8 cellular contexts compared by ENCODE assay signal in the genomic region with DNA sequence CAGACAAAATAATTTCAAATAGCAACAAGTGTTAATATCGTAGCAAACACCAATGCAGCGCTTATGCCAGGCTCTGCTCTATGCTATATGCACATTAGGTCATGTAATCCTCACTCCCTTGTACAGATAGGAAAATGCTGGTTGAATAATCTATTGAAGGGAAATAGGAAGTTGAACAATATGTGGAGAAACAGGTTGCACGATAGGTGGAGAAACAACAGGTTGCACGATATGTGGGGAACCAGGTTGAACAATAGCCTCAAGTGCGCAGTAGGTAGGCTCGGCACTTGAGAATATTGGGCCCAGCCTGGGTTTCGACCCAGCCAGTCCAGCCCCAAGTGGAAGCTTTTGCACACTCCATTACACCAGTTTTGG.
DNase-seq lines count a peak whose midpoint lies in the region; ATAC-seq and TF ChIP-seq lines count a peak whose summit lies in the region.
"Had no signal": no experiment of that assay in that cellular context is flagged by ENCODE, and none has a peak within 500 bp of the region (broad histone marks: within the 10 kb centered on the region; RNA-seq: fewer than 3 reads in every experiment).

No MANE protein-coding gene starts in this region.

- TF ChIP-seq RAD21 in IMR-90 (IDR thresholded peaks at IDR 0.05; ENCODE audit: low read length), result no peak

- H4K91ac ChIP-seq in IMR-90 (ENCODE audit: insufficient read depth, low read depth, low read length), result peak overlapping the region; percentile 11; the same call in 1 of the 2 replicates

- no peak overlapping the region for H3K9ac ChIP-seq in IMR-90 (ENCODE audit: low read depth, low read length)

- no peak overlapping the region for H2BK20ac ChIP-seq in IMR-90 (ENCODE audit: low read depth, low read length)

- intact Hi-C loops in IMR-90 (cut with micrococcal nuclease), result no loop called here
- intact Hi-C loops in activated CD8-positive, alpha-beta T cell treated with anti-CD3 and anti-CD28 coated beads for 36 hours (cut with micrococcal nuclease), result loop anchor here (10.0 kb wide), 1 partner anchor 291 kb away; no protein-coding TSS in a partner anchor

- no peak for ATAC-seq in IMR-90 (ENCODE audit: low read depth)
- no peak for ATAC-seq in activated CD8-positive, alpha-beta T cell treated with anti-CD3 and anti-CD28 coated beads for 36 hours
- ATAC-seq in stimulated activated memory B cell treated with anti-CD40 and anti-IgM and Interleukin-4, amounts not matched to agents 10 μg/mL and 1 μg/mL and 100 μg/mL, for 72 hours, result no peak

- no peak overlapping the region for H3K18ac ChIP-seq in IMR-90 (ENCODE audit: low read depth, low read length)

- H3K56ac ChIP-seq in IMR-90 (ENCODE audit: extremely low read depth, insufficient read depth, low read length), result no peak overlapping the region

- no peak overlapping the region; the same call in 1 of the 2 replicates for H3K4ac ChIP-seq in IMR-90 (ENCODE audit: low read depth, low read length)

- POLR2A ChIA-PET in IMR-90 (lab: Charles Lee; ENCODE audit: unreplicated experiment), result interaction anchor here (0.5 kb wide), 1 partner anchor 66 kb away, joined by 3 read pairs; no protein-coding TSS in a partner anchor
- POLR2A ChIA-PET in activated CD8-positive, alpha-beta T cell treated with anti-CD3 and anti-CD28 coated beads for 36 hours (lab: Charles Lee), result no interaction called here

- no peak for TF ChIP-seq CTCF in IMR-90 (conservative IDR thresholded peaks at IDR 0.05; ENCODE audit: low read depth, low read length)
- no peak for TF ChIP-seq CTCF in activated CD8-positive, alpha-beta T cell treated with anti-CD3 and anti-CD28 coated beads for 36 hours (IDR thresholded peaks at IDR 0.05)

- no peak overlapping the region for H2AFZ ChIP-seq in IMR-90 (replicated peaks; ENCODE audit: low read length, poor library complexity)

- no peaks in the 10 kb centered on the region for H3K36me3 ChIP-seq in IMR-90 (ENCODE audit: control insufficient read depth, insufficient read depth, low read length)

- peak overlapping the region in 1 of 2 experiments; percentile 69; a peak in 2 of 4 replicates for H4K8ac ChIP-seq in IMR-90 (ENCODE audit: low read depth in 2 of 2, low read length in 2 of 2)

- no peak overlapping the region for H3K27ac Mint-ChIP-seq in activated CD8-positive, alpha-beta T cell treated with anti-CD3 and anti-CD28 coated beads for 36 hours
- H3K27ac Mint-ChIP-seq in stimulated activated memory B cell treated with anti-CD40 and anti-IgM and Interleukin-4, amounts not matched to agents 10 μg/mL and 1 μg/mL and 100 μg/mL, for 72 hours, result peak overlapping the region; percentile 84

- H2BK120ac ChIP-seq in IMR-90 (ENCODE audit: low read depth, low read length), result no peak overlapping the region

- CTCF ChIA-PET in IMR-90 (lab: Yijun Ruan, JAX), result interaction anchor here (1.3 kb wide), 1 partner anchor 27 kb away, joined by 3 read pairs; no protein-coding TSS in a partner anchor
- CTCF ChIA-PET in activated CD8-positive, alpha-beta T cell treated with anti-CD3 and anti-CD28 coated beads for 36 hours (lab: Charles Lee), result interaction anchor here (0.7 to 6.1 kb wide), 3 partner anchors 27 to 166 kb away, joined by 3 to 25 read pairs (median 15); no protein-coding TSS in a partner anchor

- H2AK9ac ChIP-seq in IMR-90 (replicated peaks; ENCODE audit: low read depth, low read length, poor library complexity), result no peak overlapping the region

- no peaks in the 10 kb centered on the region for H3K9me3 ChIP-seq in IMR-90 (ENCODE audit: control insufficient read depth, insufficient read depth, low read length)
- H3K9me3 ChIP-seq in iPS-18c (ENCODE audit: control insufficient read depth, insufficient read depth, low read length), result no peaks in the 10 kb centered on the region

- H3K27ac ChIP-seq in IMR-90 (ENCODE audit: insufficient read depth, low read length), result no peak overlapping the region

- no peaks in the 10 kb centered on the region for H4K20me1 ChIP-seq in IMR-90 (ENCODE audit: insufficient read depth, low read length)

- no peak overlapping the region for H3K4me3 ChIP-seq in IMR-90 (ENCODE audit: insufficient read depth, low read depth, low read length)
- H3K4me3 ChIP-seq in iPS-18c (ENCODE audit: insufficient read depth, low read depth, low read length), result peak overlapping the region; percentile 72

- peaks cover 6% of the 10 kb centered on the region for H3K4me1 Mint-ChIP-seq in activated CD8-positive, alpha-beta T cell treated with anti-CD3 and anti-CD28 coated beads for 36 hours (ENCODE audit: low read depth)
- H3K4me1 Mint-ChIP-seq in stimulated activated memory B cell treated with anti-CD40 and anti-IgM and Interleukin-4, amounts not matched to agents 10 μg/mL and 1 μg/mL and 100 μg/mL, for 72 hours, result peaks cover 44% of the 10 kb centered on the region

- peaks cover 10% of the 10 kb centered on the region for H3K4me1 ChIP-seq in IMR-90 (ENCODE audit: control insufficient read depth, insufficient read depth, low read length)

- no peak overlapping the region for H2BK5ac ChIP-seq in IMR-90 (ENCODE audit: low read depth, low read length, poor library complexity, severe bottlenecking)

- no peaks in the 10 kb centered on the region for H3K9me3 Mint-ChIP-seq in activated CD8-positive, alpha-beta T cell treated with anti-CD3 and anti-CD28 coated beads for 36 hours
- no peaks in the 10 kb centered on the region for H3K9me3 Mint-ChIP-seq in stimulated activated memory B cell treated with anti-CD40 and anti-IgM and Interleukin-4, amounts not matched to agents 10 μg/mL and 1 μg/mL and 100 μg/mL, for 72 hours

- dilution Hi-C loops in IMR-90 (cut with HindIII; ENCODE audit: low sequenced_read_pairs, unreplicated experiment), result no loop called here

- peaks cover 8% of the 10 kb centered on the region for H3K9me1 ChIP-seq in IMR-90 (ENCODE audit: insufficient read depth, low read length)

- WGBS in IMR-90 (ENCODE audit: extremely low coverage in 2 of 2, insufficient read length in 1 of 2), 2 experiments, result 100% methylated on average over 2 of the region's 7 CpGs; no CpG with 5 or more reads in 1 of the 2 experiments

- no peak overlapping the region for H3K23ac ChIP-seq in IMR-90 (ENCODE audit: low read depth, low read length)

- H2AK5ac ChIP-seq in IMR-90 (ENCODE audit: low read depth, low read length), result no peak overlapping the region

- in situ Hi-C loops in IMR-90 (cut with MboI; ENCODE audit: low sequenced_read_pairs), result loop anchor here (5.0 kb wide), 1 partner anchor 98 kb away; no protein-coding TSS in a partner anchor

- H3K4me2 ChIP-seq in IMR-90 (ENCODE audit: low read depth, low read length), result no peak overlapping the region

- peak overlapping the region; percentile 30 for H3K4me3 Mint-ChIP-seq in activated CD8-positive, alpha-beta T cell treated with anti-CD3 and anti-CD28 coated beads for 36 hours
- H3K4me3 Mint-ChIP-seq in stimulated activated memory B cell treated with anti-CD40 and anti-IgM and Interleukin-4, amounts not matched to agents 10 μg/mL and 1 μg/mL and 100 μg/mL, for 72 hours, result peak overlapping the region; percentile 76

- no peaks in the 10 kb centered on the region for H3K79me1 ChIP-seq in IMR-90 (ENCODE audit: low read depth in 1 of 2, low read length in 2 of 2)

- no peak for TF ChIP-seq POLR2A in IMR-90 (IDR thresholded peaks at IDR 0.05; ENCODE audit: low read depth, low read length)

- no TSS peak for BruUV-seq in IMR-90 (replicated peaks; lab: Mats Ljungman, UMichigan)

- H2BK15ac ChIP-seq in IMR-90 (ENCODE audit: low read depth, low read length), result no peak overlapping the region

- H3K36me3 Mint-ChIP-seq in activated CD8-positive, alpha-beta T cell treated with anti-CD3 and anti-CD28 coated beads for 36 hours (ENCODE audit: low read depth), result no peaks in the 10 kb centered on the region
- no peaks in the 10 kb centered on the region for H3K36me3 Mint-ChIP-seq in stimulated activated memory B cell treated with anti-CD40 and anti-IgM and Interleukin-4, amounts not matched to agents 10 μg/mL and 1 μg/mL and 100 μg/mL, for 72 hours

- H4K5ac ChIP-seq in IMR-90 (ENCODE audit: low read depth, low read length), result no peak overlapping the region

- no peak overlapping the region for H3K14ac ChIP-seq in IMR-90 (replicated peaks; ENCODE audit: low read depth, low read length)

- H3K27me3 ChIP-seq in IMR-90 (ENCODE audit: control insufficient read depth, insufficient read depth, low read length), result peaks cover 2% of the 10 kb centered on the region; the same call in 1 of the 2 replicates

- peaks cover 47% of the 10 kb centered on the region for H3K27me3 Mint-ChIP-seq in activated CD8-positive, alpha-beta T cell treated with anti-CD3 and anti-CD28 coated beads for 36 hours
- H3K27me3 Mint-ChIP-seq in stimulated activated memory B cell treated with anti-CD40 and anti-IgM and Interleukin-4, amounts not matched to agents 10 μg/mL and 1 μg/mL and 100 μg/mL, for 72 hours, result no peaks in the 10 kb centered on the region

- no peak for DNase-seq in IMR-90
- DNase-seq in activated CD8-positive, alpha-beta T cell treated with anti-CD3 and anti-CD28 coated beads for 36 hours, result no peak
- DNase-seq in NCI-H2171 treated with DMSO at 0.1 percent for 48 hours (lab: John Stamatoyannopoulos, UW), result no peak
- no peak for DNase-seq in DMS153 (lab: John Stamatoyannopoulos, UW)
- DNase-seq in activated effector memory CD4-positive, alpha-beta T cell treated with anti-CD3 and anti-CD28 coated beads, Interleukin-2, amount 50 U/mL, for 16 hours, result no peak
- DNase-seq: activated effector memory CD4-positive, alpha-beta T cell treated with Interleukin-2 at 50 U/mL for 16 hours had no signal

TF ChIP-seq in IMR-90, 13 proteins besides CTCF, POLR2A, EP300 and RAD21:
- TF ChIP-seq NFE2L2 (IDR thresholded peaks at IDR 0.05; ENCODE audit: low read depth, low read length), result no peak
